Comparison of ENCODE assay signal across 9 cellular contexts in genomic region chr10:26391701-26392695, GRCh38. TPM values are rescaled to one million over a fixed set of nuclear protein-coding genes. Genes with fewer than 3 reads are reported as not detected.
DNase-seq lines count a peak whose midpoint lies in the region; ATAC-seq lines count a peak whose summit lies in the region.
"Had no signal": no experiment of that assay in that cellular context is flagged by ENCODE, and none has a peak within 500 bp of the region (broad histone marks: within the 10 kb centered on the region; RNA-seq: fewer than 3 reads in every experiment).

No MANE protein-coding gene starts in this region.

- peak; percentile 62 for ATAC-seq in GM21529 (IDR thresholded peaks at IDR 0.05; ENCODE audit: unreplicated experiment)
- no peak for ATAC-seq in GM18517 (IDR thresholded peaks at IDR 0.05; ENCODE audit: unreplicated experiment)

- DNase-seq in NOMO-1 treated with dmso at 0.1 percent for 144 hours (lab: John Stamatoyannopoulos, UW; ENCODE audit: unreplicated experiment) (peak; percentile 66), cardiac septum (ENCODE audit: low spot score) (peak; percentile 84), retina (peak; percentile 54), LoVo (ENCODE audit: low spot score) (no peak), RKO (ENCODE audit: low spot score) (no peak)
- DNase-seq: NCI-H510A, transverse colon had no signal

- intact Hi-C loops in cardiac septum (cut with DNase I): no loop called here

RNA-seq across cellular contexts. Expression of gene APBB1IP, which starts 46.1 kb away (rescaled TPM):
- total RNA-seq in cardiac septum: 2.5 TPM

Comparison
In these comparisons a context has a peak if more than half of its experiments do, and no peak if none do; other contexts are left out.
1. DNase-seq: peak in NOMO-1 treated with dmso at 0.1 percent for 144 hours (single experiment), cardiac septum (single experiment) and retina (single experiment); none in LoVo (single experiment) and RKO (single experiment).